In genomic region chr11:110362916-110363574, GRCh38 we compare ENCODE assay signal across 8 cellular contexts.
DNase-seq lines count a peak whose midpoint lies in the region; ATAC-seq and TF ChIP-seq lines count a peak whose summit lies in the region.

No MANE protein-coding gene starts in this region.

- H3K4me3 ChIP-seq in GM12865 (ENCODE audit: low read depth, low read length) (peak overlapping the region; percentile 39), neural progenitor cell (peak overlapping the region; percentile 25)

- no peak overlapping the region for H3K4me3 Mint-ChIP-seq in neural progenitor cell

- DNase-seq in GM12865 (ENCODE audit: low read depth): peak; percentile 58
- peak; percentile 46 for DNase-seq in NCI-H2029 treated with DMSO at 0.1 percent for 48 hours (lab: John Stamatoyannopoulos, UW)
- peak; percentile 81 for DNase-seq in neural progenitor cell (ENCODE audit: low spot score)
- no peak for DNase-seq in NCI-H1694 treated with DMSO at 0.1 percent for 48 hours (lab: John Stamatoyannopoulos, UW)

- no peaks in the 10 kb centered on the region for H3K27me3 ChIP-seq in neural progenitor cell

- peaks cover 13% of the 10 kb centered on the region for H3K4me1 Mint-ChIP-seq in neural progenitor cell

- TF ChIP-seq CTCF in GM12865 (IDR thresholded peaks at IDR 0.05; ENCODE audit: insufficient read depth, low read depth, low read length, missing control alignments) (no peak), neural progenitor cell (IDR thresholded peaks at IDR 0.05) (no peak)

- H3K79me2 ChIP-seq in neural progenitor cell (ENCODE audit: low read depth): no peaks in the 10 kb centered on the region

- H3K4me2 ChIP-seq in neural progenitor cell: peak overlapping the region; percentile 61

- H3K36me3 Mint-ChIP-seq in neural progenitor cell: no peaks in the 10 kb centered on the region

- peaks cover 2% of the 10 kb centered on the region for H3K27me3 Mint-ChIP-seq in neural progenitor cell (ENCODE audit: insufficient read depth, low read depth)

- peaks cover 3% of the 10 kb centered on the region for H3K9me3 Mint-ChIP-seq in neural progenitor cell

- H3F3A ChIP-seq in neural progenitor cell (ENCODE audit: low read depth): peaks cover 35% of the 10 kb centered on the region

- ATAC-seq in esophagus mucosa (no peak), GM21723 (IDR thresholded peaks at IDR 0.05; ENCODE audit: unreplicated experiment) (no peak), GM18519 (IDR thresholded peaks at IDR 0.05; ENCODE audit: low FRiP score, unreplicated experiment) (no peak)

- peak overlapping the region; percentile 86 for H3K27ac Mint-ChIP-seq in neural progenitor cell

- peak overlapping the region; percentile 84 for H3K27ac ChIP-seq in cingulate gyrus (ENCODE audit: low read depth, low read length)
- peak overlapping the region; percentile 97 for H3K27ac ChIP-seq in neural progenitor cell

- H3K4me1 ChIP-seq in neural progenitor cell: peaks cover 25% of the 10 kb centered on the region

- no peaks in the 10 kb centered on the region for H3K36me3 ChIP-seq in neural progenitor cell

- no peaks in the 10 kb centered on the region for H3K9me3 ChIP-seq in neural progenitor cell (ENCODE audit: low read depth)

- no peaks in the 10 kb centered on the region for H4K20me1 ChIP-seq in neural progenitor cell (ENCODE audit: low read depth)

- H2AFZ ChIP-seq in neural progenitor cell (replicated peaks): peak overlapping the region; percentile 10

- no peak overlapping the region for H3K9ac ChIP-seq in neural progenitor cell
